In genomic region chr1:17558954-17559617, GRCh38 we compare ENCODE assay signal across 14 cellular contexts. TPM values are rescaled to one million over a fixed set of nuclear protein-coding genes. Genes with fewer than 3 reads are reported as not detected.
DNase-seq lines count a peak whose midpoint lies in the region; ATAC-seq, FAIRE-seq and TF ChIP-seq lines count a peak whose summit lies in the region.
"Had no signal": no experiment of that assay in that cellular context is flagged by ENCODE, and none has a peak within 500 bp of the region (broad histone marks: within the 10 kb centered on the region; RNA-seq: fewer than 3 reads in every experiment).

No MANE protein-coding gene starts in this region.

- no peak for TF ChIP-seq CTCF in RWPE2 (IDR thresholded peaks at IDR 0.05; ENCODE audit: poor library complexity, severe bottlenecking)
- no peak for TF ChIP-seq CTCF in foreskin keratinocyte (conservative IDR thresholded peaks at IDR 0.05)
- no peak for TF ChIP-seq CTCF in lower lobe of right lung (IDR thresholded peaks at IDR 0.05)

- H4K20me1 ChIP-seq in BLaER1 treated with 17β-estradiol and CSF1 and Interleukin-3, amounts not matched to agents 10 nM and 100 nM, result peaks cover 4 to 96% (median 87%) of the 10 kb centered on the region in 11 experiments; a peak in 21 of 22 replicates

- H3K36me3 ChIP-seq in BLaER1 treated with 17β-estradiol and CSF1 and Interleukin-3, amounts not matched to agents 10 nM and 100 nM, result peaks cover 0 to 8% (median 0%) of the 10 kb centered on the region in 11 experiments; a peak in 2 of 22 replicates
- H3K36me3 ChIP-seq in RWPE2 (ENCODE audit: low read depth) (no peaks in the 10 kb centered on the region), lower lobe of right lung (no peaks in the 10 kb centered on the region)

- H3K4me2 ChIP-seq in BLaER1 treated with 17β-estradiol and CSF1 and Interleukin-3, amounts not matched to agents 10 nM and 100 nM, result peak overlapping the region in 8 of 11 experiments; percentile 24 to 88 (median 79); a peak in 13 of 22 replicates

- H3K9ac ChIP-seq in BLaER1 treated with 17β-estradiol and CSF1 and Interleukin-3, amounts not matched to agents 10 nM and 100 nM, result peak overlapping the region in 2 of 11 experiments; percentile 45 to 55; a peak in 1 of 22 replicates

- no peak overlapping the region for H3K4me3 ChIP-seq in BLaER1 treated with 17β-estradiol and CSF1 and Interleukin-3, amounts not matched to agents 10 nM and 100 nM
- H3K4me3 ChIP-seq in RWPE2 (ENCODE audit: severe bottlenecking), result no peak overlapping the region
- H3K4me3 ChIP-seq in lower lobe of right lung, result no peak overlapping the region

- FAIRE-seq in frontal cortex (lab: Jason Lieb, UNC), result no peak
- FAIRE-seq: islet of Langerhans had no signal

- peaks cover 29 to 81% (median 61%) of the 10 kb centered on the region in 10 experiments for H3K4me1 ChIP-seq in BLaER1 treated with 17β-estradiol and CSF1 and Interleukin-3, amounts not matched to agents 10 nM and 100 nM
- H3K4me1 ChIP-seq in RWPE2 (ENCODE audit: insufficient read depth, poor library complexity, severe bottlenecking), result peaks cover 23% of the 10 kb centered on the region
- no peaks in the 10 kb centered on the region for H3K4me1 ChIP-seq in foreskin keratinocyte
- H3K4me1 ChIP-seq in lower lobe of right lung, result peaks cover 26% of the 10 kb centered on the region

- H3K27me3 ChIP-seq in BLaER1 treated with 17β-estradiol and CSF1 and Interleukin-3, amounts not matched to agents 10 nM and 100 nM, result no peaks in the 10 kb centered on the region
- H3K27me3 ChIP-seq in RWPE2 (ENCODE audit: insufficient read depth, poor library complexity, severe bottlenecking) (no peaks in the 10 kb centered on the region), foreskin keratinocyte (no peaks in the 10 kb centered on the region), lower lobe of right lung (ENCODE audit: low read depth) (no peaks in the 10 kb centered on the region)

- H3K9me3 ChIP-seq in BLaER1 treated with 17β-estradiol and CSF1 and Interleukin-3, amounts not matched to agents 10 nM and 100 nM (replicated peaks in 1 of 11), result no peaks in the 10 kb centered on the region
- H3K9me3 ChIP-seq in RWPE2 (ENCODE audit: severe bottlenecking) (no peaks in the 10 kb centered on the region), lower lobe of right lung (no peaks in the 10 kb centered on the region)

- intact Hi-C loops in lower lobe of right lung (cut with DNase I), result no loop called here

- peak overlapping the region in 3 of 11 experiments; percentile 20 to 54 (median 35); a peak in 2 of 22 replicates for H3K27ac ChIP-seq in BLaER1 treated with 17β-estradiol and CSF1 and Interleukin-3, amounts not matched to agents 10 nM and 100 nM
- peak overlapping the region; percentile 33 for H3K27ac ChIP-seq in RWPE2 (ENCODE audit: poor library complexity, severe bottlenecking)
- H3K27ac ChIP-seq in foreskin keratinocyte, result no peak overlapping the region
- H3K27ac ChIP-seq in caudate nucleus (ENCODE audit: low read depth, low read length), result no peak overlapping the region
- H3K27ac ChIP-seq in lower lobe of right lung, result no peak overlapping the region

- ATAC-seq in RWPE2 (ENCODE audit: low read depth), result no peak
- peak; percentile 28 for ATAC-seq in foreskin keratinocyte
- no peak for ATAC-seq in lower lobe of right lung
- ATAC-seq in GM18858 (IDR thresholded peaks at IDR 0.05; ENCODE audit: unreplicated experiment), result no peak
- ATAC-seq: naive thymus-derived CD4-positive, alpha-beta T cell had no signal

- DNase-seq in RWPE2 (ENCODE audit: low spot score) (no peak), foreskin keratinocyte (no peak), renal cortical epithelial cell (ENCODE audit: low read depth) (peak; percentile 60), frontal cortex (ENCODE audit: low spot score in 2 of 2) (no peak), caudate nucleus (lab: John Stamatoyannopoulos, UW) (no peak), lower lobe of right lung (no peak)
- DNase-seq: activated B cell treated with CpG ODN at 0.5 μM for 24 hours; IMR-90; naive thymus-derived CD4-positive, alpha-beta T cell; NCI-H1417; SW 1271 had no signal

RNA-seq across cellular contexts. Expression of gene ARHGEF10L, which starts 19.6 kb away (rescaled TPM):
- 4.7 and 6.3 TPM in 2 replicates for total RNA-seq in foreskin keratinocyte
- polyA plus RNA-seq in foreskin keratinocyte, result 2.5 and 3.4 TPM in 2 replicates
- 16.0 and 51.2 TPM in 2 replicates for total RNA-seq in renal cortical epithelial cell
- 25.7 TPM for total RNA-seq in frontal cortex
- 57.9 TPM for total RNA-seq in lower lobe of right lung
- polyA plus RNA-seq: naive thymus-derived CD4-positive, alpha-beta T cell had no signal
